Comparison of ENCODE assay signal across 8 cellular contexts in genomic region chr1:167722152-167722869, GRCh38. TPM values are rescaled to one million over a fixed set of nuclear protein-coding genes. Genes with fewer than 3 reads are reported as not detected.
A peak's percentile ranks its signal among the peaks of the same experiment; 100 is the strongest.
DNase-seq lines count a peak whose midpoint lies in the region; ATAC-seq and TF ChIP-seq lines count a peak whose summit lies in the region.

No MANE protein-coding gene starts in this region.

- under 1% methylated on average over 23 of the region's 52 CpGs for WGBS in prostate gland

- no peaks in the 10 kb centered on the region for H3K9me3 ChIP-seq in right atrium auricular region
- no peaks in the 10 kb centered on the region for H3K9me3 ChIP-seq in prostate gland

- ATAC-seq in GM18520 (IDR thresholded peaks at IDR 0.05; ENCODE audit: unreplicated experiment) (peak; percentile 11), HG03064 (IDR thresholded peaks at IDR 0.05; ENCODE audit: low read depth, unreplicated experiment) (peak; percentile 15)

- TF ChIP-seq POLR2A in prostate gland (IDR thresholded peaks at IDR 0.05): no peak

- H3K27ac Mint-ChIP-seq in activated naive CD8-positive, alpha-beta T cell treated with anti-CD3 and anti-CD28 coated beads for 36 hours: no peak overlapping the region

- intact Hi-C loops in prostate gland (cut with DNase I): loop anchor here (2.0 to 5.0 kb wide), 2 partner anchors 80 to 215 kb away; partner anchors contain the start of genes DCAF6 and MPC2

- H3K27me3 ChIP-seq in right atrium auricular region (no peaks in the 10 kb centered on the region), prostate gland (replicated peaks; ENCODE audit: insufficient read depth) (no peaks in the 10 kb centered on the region)

- H3K36me3 Mint-ChIP-seq in activated naive CD8-positive, alpha-beta T cell treated with anti-CD3 and anti-CD28 coated beads for 36 hours: peaks cover 5% of the 10 kb centered on the region

- H3K36me3 ChIP-seq in right atrium auricular region: no peaks in the 10 kb centered on the region
- no peaks in the 10 kb centered on the region for H3K36me3 ChIP-seq in prostate gland

- DNase-seq in AG08396 (ENCODE audit: low spot score) (peak; percentile 53), NCI-H69 (lab: John Stamatoyannopoulos, UW) (peak; percentile 84), right atrium auricular region (ENCODE audit: low spot score) (no peak), prostate gland (ENCODE audit: low spot score) (peak; percentile 24), GM20000 (ENCODE audit: low spot score) (no peak)
- DNase-seq in activated naive CD8-positive, alpha-beta T cell treated with anti-CD3 and anti-CD28 coated beads for 36 hours: peak; percentile 45

- H3K4me1 Mint-ChIP-seq in activated naive CD8-positive, alpha-beta T cell treated with anti-CD3 and anti-CD28 coated beads for 36 hours: peaks cover 26% of the 10 kb centered on the region

- TF ChIP-seq CTCF in right atrium auricular region (IDR thresholded peaks at IDR 0.05) (no peak), prostate gland (IDR thresholded peaks at IDR 0.05) (no peak), GM20000 (IDR thresholded peaks at IDR 0.05; ENCODE audit: extremely low read depth, missing control alignments) (no peak)

- no peaks in the 10 kb centered on the region for H3K27me3 Mint-ChIP-seq in activated naive CD8-positive, alpha-beta T cell treated with anti-CD3 and anti-CD28 coated beads for 36 hours

- H3K4me3 ChIP-seq in right atrium auricular region (peak overlapping the region; percentile 93 to 95), prostate gland (peak overlapping the region; percentile 92 to 98)

- H3K27ac ChIP-seq in right atrium auricular region (peak overlapping the region; percentile 89 to 92), prostate gland (peak overlapping the region; percentile 85 to 88)

- no peaks in the 10 kb centered on the region for H3K9me3 Mint-ChIP-seq in activated naive CD8-positive, alpha-beta T cell treated with anti-CD3 and anti-CD28 coated beads for 36 hours

- peak overlapping the region; percentile 92 for H3K4me3 Mint-ChIP-seq in activated naive CD8-positive, alpha-beta T cell treated with anti-CD3 and anti-CD28 coated beads for 36 hours

- H3K4me1 ChIP-seq in right atrium auricular region (peaks cover 0 to 40% of the 10 kb centered on the region in 2 donors), prostate gland (replicated peaks) (no peaks in the 10 kb centered on the region)

RNA-seq across cellular contexts. Expression of gene MPZL1, which starts 0.5 kb away (rescaled TPM):
- total RNA-seq in activated naive CD8-positive, alpha-beta T cell treated with anti-CD3 and anti-CD28 coated beads for 36 hours: 10 to 100 TPM; 15.9 to 17.3 TPM
- 10 to 100 TPM; 22.4 to 52.0 TPM for total RNA-seq in right atrium auricular region
- 100 to 1,000 TPM in 1 of 2 donors, 10 to 100 TPM in 1; 52.5 to 135 TPM for total RNA-seq in prostate gland

Comparison
In these comparisons a context has a peak if more than half of its experiments do, and no peak if none do; other contexts are left out.
1. DNase-seq: peak in AG08396 (single experiment), NCI-H69 (single experiment), activated naive CD8-positive, alpha-beta T cell treated with anti-CD3 and anti-CD28 coated beads for 36 hours (single experiment) and prostate gland (single experiment); none in right atrium auricular region (single experiment) and GM20000 (single experiment).